8 cellular contexts compared by ENCODE assay signal in the genomic region with DNA sequence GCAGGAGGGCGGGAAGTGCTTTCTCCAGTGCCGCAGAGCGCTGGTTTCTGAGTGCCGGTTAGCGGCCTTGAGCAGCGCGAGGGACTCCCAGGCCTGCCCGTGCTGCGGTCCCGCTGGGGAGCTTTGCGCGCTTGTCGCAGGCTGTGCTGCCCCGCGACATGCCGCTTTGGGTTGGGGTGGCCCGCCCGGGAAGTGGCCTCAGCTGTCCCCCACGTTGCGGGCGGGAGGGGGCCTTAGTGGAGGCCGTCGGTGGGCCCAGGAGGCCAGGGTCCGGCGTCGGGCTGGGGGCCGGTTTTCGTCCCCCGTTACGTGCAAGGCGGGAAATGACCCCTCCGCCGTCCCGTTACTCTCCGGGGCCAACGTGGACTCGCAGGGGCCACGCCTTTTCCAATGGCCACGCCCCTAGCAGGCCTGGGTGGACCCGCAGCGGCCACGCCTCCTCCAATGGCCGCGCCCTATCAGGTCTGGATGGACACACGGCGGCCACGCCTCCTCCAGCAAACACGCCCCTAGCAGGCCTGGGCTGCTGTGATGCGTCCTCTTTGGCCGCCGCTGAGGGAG. TPM values are rescaled to one million over a fixed set of nuclear protein-coding genes. Genes with fewer than 3 reads are reported as not detected.
DNase-seq lines count a peak whose midpoint lies in the region; ATAC-seq and TF ChIP-seq lines count a peak whose summit lies in the region.

No MANE protein-coding gene starts in this region.

- H2AFZ ChIP-seq in OCI-LY3 (ENCODE audit: low read depth, low read length) = peak overlapping the region; percentile 73; the same call in 1 of the 2 replicates

- no peaks in the 10 kb centered on the region for H3K27me3 ChIP-seq in HL-60 (ENCODE audit: insufficient read depth, poor library complexity, severe bottlenecking)
- no peaks in the 10 kb centered on the region for H3K27me3 ChIP-seq in OCI-LY3 (ENCODE audit: low read depth, low read length)
- H3K27me3 ChIP-seq in mononuclear cell (ENCODE audit: insufficient read depth, low read length) = no peaks in the 10 kb centered on the region

- H3K79me2 ChIP-seq in OCI-LY3 (ENCODE audit: low read length) = peaks cover 39% of the 10 kb centered on the region

- H3K9ac ChIP-seq in OCI-LY3 (ENCODE audit: low read length) = peak overlapping the region; percentile 98

- ATAC-seq in GM19463 (IDR thresholded peaks at IDR 0.05; ENCODE audit: unreplicated experiment) = peak; percentile 52

- TF ChIP-seq CTCF in HL-60 (IDR thresholded peaks at IDR 0.05; ENCODE audit: insufficient read depth, low read length) = no peak
- TF ChIP-seq CTCF in OCI-LY3 (IDR thresholded peaks at IDR 0.05; ENCODE audit: low read depth, low read length) = no peak
- no peak for TF ChIP-seq CTCF in epithelial cell of esophagus (IDR thresholded peaks at IDR 0.05; ENCODE audit: insufficient read depth, low read depth, low read length, missing control alignments)

- H4K20me1 ChIP-seq in OCI-LY3 (ENCODE audit: insufficient read depth, low read length) = peaks cover 6% of the 10 kb centered on the region; the same call in 1 of the 2 replicates

- H3K9me3 ChIP-seq in OCI-LY3 (ENCODE audit: insufficient read depth, low read length) (no peaks in the 10 kb centered on the region), mononuclear cell (ENCODE audit: low read depth, low read length) (no peaks in the 10 kb centered on the region)

- peaks cover 13% of the 10 kb centered on the region for H3K36me3 ChIP-seq in OCI-LY3 (replicated peaks; ENCODE audit: low read depth, low read length)

- H3K4me2 ChIP-seq in OCI-LY3 (ENCODE audit: low read length) = peak overlapping the region; percentile 76

- H3K27ac ChIP-seq in HL-60 (replicated peaks) = peak overlapping the region; percentile 99
- H3K27ac ChIP-seq in OCI-LY3 (ENCODE audit: low read length) = peak overlapping the region; percentile 92

- H3K4me3 ChIP-seq in HL-60 (replicated peaks; ENCODE audit: insufficient read depth, low read length) (peak overlapping the region; percentile 79), OCI-LY3 (ENCODE audit: low read length) (peak overlapping the region; percentile 93), epithelial cell of esophagus (ENCODE audit: low read length) (peak overlapping the region; percentile 82), mononuclear cell (ENCODE audit: low read length) (peak overlapping the region; percentile 69)

- DNase-seq in CMK (ENCODE audit: low read depth) (peak; percentile 98), HL-60 (ENCODE audit: low read depth in 1 of 2, low spot score in 1 of 2) (peak; percentile 95 to 97), activated T-cell treated with anti-CD3 and anti-CD28 coated beads for 48 hours (ENCODE audit: low read depth) (peak; percentile 93), epithelial cell of esophagus (ENCODE audit: low read depth) (peak; percentile 98)
- peak; percentile 85 to 91 for DNase-seq in stimulated activated CD8-positive, alpha-beta memory T cell treated with anti-CD3 and anti-CD28 coated beads, Interleukin-2, amount 100 ng/mL, for 48 hours (ENCODE audit: low read depth in 2 of 2)

- peaks cover 9% of the 10 kb centered on the region for H3K4me1 ChIP-seq in OCI-LY3 (ENCODE audit: low read length)
- peaks cover 42% of the 10 kb centered on the region for H3K4me1 ChIP-seq in mononuclear cell (ENCODE audit: insufficient read depth, low read length)

RNA-seq across cellular contexts. Expression of gene C1orf174, which starts 1.0 kb away (rescaled TPM):
- 21.0 TPM for total RNA-seq in mononuclear cell

RNA-seq across cellular contexts. Expression of gene DFFB, which starts 43.8 kb away (rescaled TPM):
- total RNA-seq in mononuclear cell = 4.2 TPM

RNA-seq across cellular contexts. Expression of gene CEP104, which starts 44.0 kb away (rescaled TPM):
- total RNA-seq in mononuclear cell = 12.8 TPM

Comparison
In these comparisons a context has a peak if more than half of its experiments do, and no peak if none do; other contexts are left out.
1. Peak in every context shown above with its lines: DNase-seq, ATAC-seq, H3K4me3 ChIP-seq and H3K27ac ChIP-seq.